In genomic region chr22:42733394-42733793, GRCh38 we compare ENCODE assay signal across 7 cellular contexts. TPM values are rescaled to one million over a fixed set of nuclear protein-coding genes. Genes with fewer than 3 reads are reported as not detected.
"Had no signal": no experiment of that assay in that cellular context is flagged by ENCODE, and none has a peak within 500 bp of the region (broad histone marks: within the 10 kb centered on the region; RNA-seq: fewer than 3 reads in every experiment).

No MANE protein-coding gene starts in this region.

RNA-seq across cellular contexts. Expression of gene A4GALT, which starts 12.7 kb away (rescaled TPM):
- total RNA-seq: activated CD4-positive, alpha-beta memory T cell treated with anti-CD3 and anti-CD28 coated beads for 36 hours; activated CD4-positive, alpha-beta T cell treated with anti-CD3 and anti-CD28 coated beads for 36 hours; activated CD4-positive, alpha-beta T cell treated with anti-CD3 and anti-CD28 coated beads, Interleukin-2, amount 10 ng/mL, durations not matched to agents 24 days and 14 days; activated CD8-positive, alpha-beta memory T cell treated with anti-CD3 and anti-CD28 coated beads for 36 hours; T-helper 1 cell treated with Interleukin-12 subunit alpha and Interleukin-12 subunit beta and Interleukin-4 antibody, amounts not matched to agents 30 ng/mL and 1 ng/mL, for 36 hours; T-helper 17 cell; T-helper 2 cell treated with Interferon-gamma antibody and Interleukin-4, amounts not matched to agents 100 ng/mL and 5 ng/mL, for 36 hours had no signal
